ENCODE assay signal across 23 cellular contexts in genomic region chr7:30924624-30925023, GRCh38. TPM values are rescaled to one million over a fixed set of nuclear protein-coding genes. Genes with fewer than 3 reads are reported as not detected.
DNase-seq lines count a peak whose midpoint lies in the region; ATAC-seq and TF ChIP-seq lines count a peak whose summit lies in the region.
"Had no signal": no experiment of that assay in that cellular context is flagged by ENCODE, and none has a peak within 500 bp of the region (broad histone marks: within the 10 kb centered on the region; RNA-seq: fewer than 3 reads in every experiment).

No MANE protein-coding gene starts in this region.

- H3K4me1 ChIP-seq in H9 (ENCODE audit: insufficient read depth, low read length) (no peaks in the 10 kb centered on the region), smooth muscle cell (ENCODE audit: low read depth) (peaks cover 11% of the 10 kb centered on the region)

- H3K18ac ChIP-seq in H9 (ENCODE audit: insufficient read length, low read depth, low read length) = no peak overlapping the region

- H3K23ac ChIP-seq in H9 (ENCODE audit: insufficient read length, low read depth, low read length) = no peak overlapping the region

- H3K4me3 ChIP-seq in smooth muscle cell = no peak overlapping the region
- H3K4me3 ChIP-seq: A549; BLaER1 treated with 17β-estradiol and CSF1 and Interleukin-3, amounts not matched to agents 10 nM and 100 nM; GM12878; MG63 had no signal

- H3K36me3 Mint-ChIP-seq in H9 (ENCODE audit: insufficient read depth in 1 of 3, low read depth in 3 of 3) = no peaks in the 10 kb centered on the region

- no peaks in the 10 kb centered on the region for H3K9me3 ChIP-seq in H9 (ENCODE audit: control insufficient read depth, low read depth, low read length)
- no peaks in the 10 kb centered on the region for H3K9me3 ChIP-seq in smooth muscle cell (replicated peaks; ENCODE audit: low read depth)
- H3K9me3 ChIP-seq: MG63 had no signal

- H4K8ac ChIP-seq in H9 (replicated peaks; ENCODE audit: insufficient read length, low read depth, low read length) = no peak overlapping the region

- no peak overlapping the region for H4K91ac ChIP-seq in H9 (ENCODE audit: insufficient read length, low read depth, low read length)

- H4K20me1 ChIP-seq in H9 (ENCODE audit: control insufficient read depth, insufficient read depth, insufficient read length) (no peaks in the 10 kb centered on the region), smooth muscle cell (ENCODE audit: low read depth) (peaks cover 59% of the 10 kb centered on the region)

- H3K4ac ChIP-seq in H9 (ENCODE audit: low read depth, low read length) = no peak overlapping the region

- H2BK5ac ChIP-seq in H9 (ENCODE audit: insufficient read length, low read length) = no peak overlapping the region

- H3K9me3 Mint-ChIP-seq in H9 = no peaks in the 10 kb centered on the region; a peak in 1 of 5 replicates

- TF ChIP-seq CTCF in H9 (conservative IDR thresholded peaks at IDR 0.05) (no peak), smooth muscle cell (IDR thresholded peaks at IDR 0.05; ENCODE audit: borderline replicate concordance, insufficient read depth, poor library complexity, severe bottlenecking) (no peak)

- no peak overlapping the region for H3K4me3 Mint-ChIP-seq in H9

- peaks cover 0 to 5% of the 10 kb centered on the region in 2 experiments; a peak in 2 of 4 replicates for H3K4me1 Mint-ChIP-seq in H9

- no peak overlapping the region for H3K56ac ChIP-seq in H9 (ENCODE audit: insufficient read length, low read depth, low read length)

- H3T11ph ChIP-seq in H9 (ENCODE audit: low read length) = no peak overlapping the region

- no peak overlapping the region for H3K4me2 ChIP-seq in H9 (ENCODE audit: insufficient read depth, insufficient read length, low read length)
- H3K4me2 ChIP-seq in smooth muscle cell = no peak overlapping the region
- H3K4me2 ChIP-seq: A549; BLaER1 treated with 17β-estradiol and CSF1 and Interleukin-3, amounts not matched to agents 10 nM and 100 nM had no signal

- no peak overlapping the region for H4K5ac ChIP-seq in H9 (ENCODE audit: insufficient read length, low read depth, low read length)

- H2BK12ac ChIP-seq in H9 (ENCODE audit: insufficient read length, low read depth, low read length) = no peak overlapping the region

- H3K27me3 Mint-ChIP-seq in H9 (ENCODE audit: low read depth) = peaks cover 33% of the 10 kb centered on the region

- H3K23me2 ChIP-seq in H9 (ENCODE audit: insufficient read length, low read depth, low read length, poor library complexity, severe bottlenecking) = no peaks in the 10 kb centered on the region

- H2AFZ ChIP-seq in H9 (ENCODE audit: low read length) (no peak overlapping the region), smooth muscle cell (ENCODE audit: low read depth) (no peak overlapping the region)

- H3K9ac ChIP-seq in H9 (ENCODE audit: extremely low read depth, insufficient read length, low read length) (no peak overlapping the region), smooth muscle cell (ENCODE audit: low read depth) (no peak overlapping the region)
- H3K9ac ChIP-seq: BLaER1 treated with 17β-estradiol and CSF1 and Interleukin-3, amounts not matched to agents 10 nM and 100 nM had no signal

- H3K27ac ChIP-seq in H9 (ENCODE audit: insufficient read length, low read depth, low read length) = no peak overlapping the region
- peak overlapping the region; percentile 52 for H3K27ac ChIP-seq in smooth muscle cell (ENCODE audit: low read depth)
- H3K27ac ChIP-seq: A549; BLaER1 treated with 17β-estradiol and CSF1 and Interleukin-3, amounts not matched to agents 10 nM and 100 nM; VCaP had no signal

- no peak overlapping the region for H2BK120ac ChIP-seq in H9 (ENCODE audit: low read depth, low read length, poor library complexity, severe bottlenecking)

- no peaks in the 10 kb centered on the region for H3K27me3 ChIP-seq in H9 (ENCODE audit: insufficient read depth, low read length)
- H3K27me3 ChIP-seq in smooth muscle cell (ENCODE audit: low read depth) = no peaks in the 10 kb centered on the region
- H3K27me3 ChIP-seq: BLaER1 treated with 17β-estradiol and CSF1 and Interleukin-3, amounts not matched to agents 10 nM and 100 nM; MG63 had no signal

- peaks cover 26% of the 10 kb centered on the region for H3F3A ChIP-seq in smooth muscle cell (ENCODE audit: low read depth)

- H2AK5ac ChIP-seq in H9 (ENCODE audit: insufficient read length, low read length) = no peak overlapping the region

- H2BK15ac ChIP-seq in H9 (ENCODE audit: low read depth, low read length) = no peak overlapping the region

- DNase-seq in activated effector memory CD4-positive, alpha-beta T cell treated with anti-CD3 and anti-CD28 coated beads, Interleukin-2, amount 50 U/mL, for 16 hours = peak; percentile 45
- no peak for DNase-seq in activated effector memory CD4-positive, alpha-beta T cell treated with Interleukin-2 at 50 U/mL for 16 hours
- DNase-seq in H9 = peak; percentile 8
- peak; percentile 2 for DNase-seq in iPS-NIHi11 (ENCODE audit: low spot score)
- no peak for DNase-seq in smooth muscle cell (lab: John Stamatoyannopoulos, UW; ENCODE audit: unreplicated experiment)
- no peak for DNase-seq in DMS53 (lab: John Stamatoyannopoulos, UW)
- DNase-seq in RPMI8226 = no peak
- DNase-seq: effector memory CD4-positive, alpha-beta T cell; GDM1; MG63; NCI-H146; NCI-H774; occipital lobe had no signal

- ATAC-seq in HG02642 (IDR thresholded peaks at IDR 0.05; ENCODE audit: poor library complexity, unreplicated experiment) = no peak
- ATAC-seq: A549, GM12878 had no signal

- no peak overlapping the region for H2BK20ac ChIP-seq in H9 (ENCODE audit: low read depth, low read length, poor library complexity, severe bottlenecking)

- H3K79me1 ChIP-seq in H9 (ENCODE audit: insufficient read depth, low read depth, low read length, poor library complexity, severe bottlenecking) = no peaks in the 10 kb centered on the region

- H3K27ac Mint-ChIP-seq in H9 = no peak overlapping the region

- no peak overlapping the region for H3K14ac ChIP-seq in H9 (ENCODE audit: insufficient read depth, low read length)

- H3K79me2 ChIP-seq in H9 (ENCODE audit: insufficient read depth, low read length) (no peaks in the 10 kb centered on the region), smooth muscle cell (ENCODE audit: low read depth) (peaks cover 19% of the 10 kb centered on the region)

- H3K36me3 ChIP-seq in smooth muscle cell (ENCODE audit: low read depth) = peaks cover 5% of the 10 kb centered on the region
- H3K36me3 ChIP-seq: BLaER1 treated with 17β-estradiol and CSF1 and Interleukin-3, amounts not matched to agents 10 nM and 100 nM; MG63 had no signal

RNA-seq across cellular contexts. Expression of gene AQP1, which starts 13.0 kb away (rescaled TPM):
- total RNA-seq in H9 (2021) (0.15 TPM in 1 of 2 replicates, not detected in the other), smooth muscle cell (2,330 and 2,442 TPM in 2 replicates)
- 2,039 and 2,747 TPM in 2 replicates for polyA plus RNA-seq in smooth muscle cell

RNA-seq across cellular contexts. Expression of gene GHRHR, which starts 39.1 kb away (rescaled TPM):
- total RNA-seq in H9 (2021) (5.9 and 7.4 TPM in 2 replicates), smooth muscle cell (not detected in 2 replicates)
- polyA plus RNA-seq in smooth muscle cell = not detected in 2 replicates
- total RNA-seq: fibroblast of lung; GM12878; lower leg skin; occipital lobe; skeletal muscle tissue; subcutaneous adipose tissue; T-helper 1 cell treated with Interleukin-12 subunit alpha and Interleukin-12 subunit beta and Interleukin-4 antibody, amounts not matched to agents 30 ng/mL and 1 ng/mL, for 36 hours had no signal
- polyA plus RNA-seq: A549, fibroblast of lung, GM12878 had no signal

Comparison
In these comparisons a context has a peak if more than half of its experiments do, and no peak if none do; other contexts are left out.
1. DNase-seq: peak in activated effector memory CD4-positive, alpha-beta T cell treated with anti-CD3 and anti-CD28 coated beads, Interleukin-2, amount 50 U/mL, for 16 hours (single experiment), H9 (single experiment) and iPS-NIHi11 (single experiment); none in activated effector memory CD4-positive, alpha-beta T cell treated with Interleukin-2 at 50 U/mL for 16 hours (single experiment), smooth muscle cell (single experiment), DMS53 (single experiment) and RPMI8226 (single experiment).
2. RNA of gene AQP1, which starts 13.0 kb away (total RNA-seq): 2,330 to 2,442 TPM in smooth muscle cell; 0.15 TPM in H9; every median in the first group is over 1,000 times any median in the second.